Comparison of ENCODE assay signal across 11 cellular contexts in the genomic region with DNA sequence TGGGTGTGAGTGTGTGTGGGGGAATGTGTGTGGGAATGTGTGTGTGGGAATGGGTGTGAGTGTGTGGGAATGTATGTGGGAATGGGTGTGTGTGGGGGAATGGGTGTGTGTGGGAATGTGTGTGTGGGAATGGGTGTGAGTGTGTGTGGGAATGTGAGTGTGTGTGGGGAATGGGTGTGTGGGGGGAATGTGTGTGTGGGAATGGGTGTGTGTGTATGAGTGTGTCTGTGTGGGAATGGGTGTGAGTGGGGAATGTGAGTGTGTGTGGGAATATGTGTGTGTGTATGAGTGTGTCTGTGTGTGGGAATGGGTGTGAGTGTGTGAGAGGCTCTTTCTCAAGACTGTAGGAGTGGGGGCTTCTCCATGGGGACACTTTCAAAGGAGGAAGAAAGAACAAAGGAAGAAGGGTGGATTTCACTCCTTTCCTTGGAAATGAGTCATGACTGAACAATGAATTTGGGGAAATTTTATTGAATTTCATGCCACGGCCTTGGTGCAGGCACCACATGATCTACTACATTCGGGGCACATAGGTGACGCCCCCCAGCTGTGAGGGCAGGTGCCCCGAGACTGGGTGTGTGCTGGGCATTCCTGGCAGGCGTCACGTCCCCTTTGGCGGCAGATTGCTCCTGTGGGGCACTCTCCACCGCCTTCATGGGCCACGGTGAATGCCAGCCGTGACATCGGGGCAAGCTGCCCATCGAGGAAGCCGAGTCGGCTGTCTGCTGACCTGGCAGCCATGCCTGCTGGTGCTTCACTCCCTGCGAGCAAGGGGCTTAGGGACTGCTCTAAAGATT.
DNase-seq lines count a peak whose midpoint lies in the region; ATAC-seq and TF ChIP-seq lines count a peak whose summit lies in the region.
"Had no signal": no experiment of that assay in that cellular context is flagged by ENCODE, and none has a peak within 500 bp of the region (broad histone marks: within the 10 kb centered on the region; RNA-seq: fewer than 3 reads in every experiment).

No MANE protein-coding gene starts in this region.

- H3K36me3 ChIP-seq in esophagus squamous epithelium (no peaks in the 10 kb centered on the region), gastrocnemius medialis (no peaks in the 10 kb centered on the region), WERI-Rb-1 (no peaks in the 10 kb centered on the region)
- H3K36me3 ChIP-seq: sigmoid colon had no signal

- intact Hi-C loops in esophagus squamous epithelium (cut with DNase I), result no loop called here
- intact Hi-C loops in gastrocnemius medialis (cut with DNase I; ENCODE audit: low total_unique reads), result no loop called here

- ATAC-seq in gastrocnemius medialis, result no peak

- in situ Hi-C loops in G401 (cut with HindIII; ENCODE audit: low sequenced_read_pairs), result no loop called here
- in situ Hi-C loops in gastrocnemius medialis (cut with MboI; ENCODE audit: low sequenced_read_pairs in 4 of 4), result no loop called here

- TF ChIP-seq POLR2A in esophagus squamous epithelium (IDR thresholded peaks at IDR 0.05) (no peak), gastrocnemius medialis (IDR thresholded peaks at IDR 0.05) (no peak)

- TF ChIP-seq CTCF in esophagus squamous epithelium (IDR thresholded peaks at IDR 0.05) (no peak), gastrocnemius medialis (IDR thresholded peaks at IDR 0.05 in 4 of 5, conservative IDR thresholded peaks at IDR 0.05 in 1 of 5) (no peak), WERI-Rb-1 (IDR thresholded peaks at IDR 0.05; ENCODE audit: low read depth, low read length) (no peak)

- peak overlapping the region; percentile 4 to 68 (median 40) for H3K27ac ChIP-seq in esophagus squamous epithelium
- H3K27ac ChIP-seq in gastrocnemius medialis, result peak overlapping the region in 3 of 4 donors; percentile 39 to 60 (median 59)
- H3K27ac ChIP-seq in WERI-Rb-1, result no peak overlapping the region

- H3K4me1 ChIP-seq in esophagus squamous epithelium (peaks cover 0 to 8% (median 3%) of the 10 kb centered on the region in 3 donors), gastrocnemius medialis (peaks cover 0 to 12% of the 10 kb centered on the region in 2 donors)

- H3K27me3 ChIP-seq in esophagus squamous epithelium (peaks cover 0 to 68% (median 0%) of the 10 kb centered on the region in 4 donors), gastrocnemius medialis (peaks cover 0 to 3% (median 0%) of the 10 kb centered on the region in 3 donors), WERI-Rb-1 (ENCODE audit: insufficient read depth, low read depth, severe bottlenecking) (no peaks in the 10 kb centered on the region)

- H3K9me3 ChIP-seq in esophagus squamous epithelium (no peaks in the 10 kb centered on the region), gastrocnemius medialis (no peaks in the 10 kb centered on the region), WERI-Rb-1 (ENCODE audit: severe bottlenecking) (peaks cover 3% of the 10 kb centered on the region)
- H3K9me3 ChIP-seq: sigmoid colon had no signal

- 35 to 64% methylated on average over 7 to 12 of the region's 15 CpGs for WGBS in esophagus squamous epithelium, 2 donors

- H3K4me3 ChIP-seq in esophagus squamous epithelium (no peak overlapping the region), gastrocnemius medialis (no peak overlapping the region), WERI-Rb-1 (ENCODE audit: low read depth, low read length) (no peak overlapping the region)
- H3K4me3 ChIP-seq: sigmoid colon had no signal

- DNase-seq in G401 (ENCODE audit: low spot score) (peak; percentile 57), NCI-H226 (peak; percentile 18), esophagus squamous epithelium (lab: John Stamatoyannopoulos, UW) (no peak), gastrocnemius medialis (no peak), WERI-Rb-1 (no peak), NCI-H146 treated with DMSO at 0.1 percent for 48 hours (lab: John Stamatoyannopoulos, UW; ENCODE audit: unreplicated experiment) (no peak)
- DNase-seq in stimulated activated CD4-positive, alpha-beta T cell treated with anti-CD3 and anti-CD28 coated beads, Interleukin-4, amount 100 ng/mL, for 1 hour, result no peak
- DNase-seq: activated CD8-positive, alpha-beta memory T cell treated with anti-CD3 and anti-CD28 coated beads, Interleukin-2, amount 50 U/mL, for 48 hours; islet precursor cell; NCI-H2029 treated with DMSO at 0.1 percent for 48 hours had no signal

Comparison
In these comparisons a context has a peak if more than half of its experiments do, and no peak if none do; other contexts are left out.
1. DNase-seq: peak in G401 (single experiment) and NCI-H226 (single experiment); none in esophagus squamous epithelium (single experiment), gastrocnemius medialis (0 of 2), WERI-Rb-1 (single experiment), stimulated activated CD4-positive, alpha-beta T cell treated with anti-CD3 and anti-CD28 coated beads, Interleukin-4, amount 100 ng/mL, for 1 hour (single experiment) and NCI-H146 treated with DMSO at 0.1 percent for 48 hours (single experiment).